8 cellular contexts compared by ENCODE assay signal in genomic region chr1:91501527-91501859, GRCh38. TPM values are rescaled to one million over a fixed set of nuclear protein-coding genes. Genes with fewer than 3 reads are reported as not detected.
DNase-seq lines count a peak whose midpoint lies in the region; ATAC-seq and TF ChIP-seq lines count a peak whose summit lies in the region.

No MANE protein-coding gene starts in this region.

- ATAC-seq in GM18870 (IDR thresholded peaks at IDR 0.05; ENCODE audit: unreplicated experiment): peak; percentile 2
- peak; percentile 7 for ATAC-seq in HG03108 (IDR thresholded peaks at IDR 0.05; ENCODE audit: unreplicated experiment)

- no peaks in the 10 kb centered on the region for H3K27me3 ChIP-seq in BLaER1 treated with 17β-estradiol and CSF1 and Interleukin-3, amounts not matched to agents 10 nM and 100 nM
- H3K27me3 ChIP-seq in mucosa of rectum (ENCODE audit: control insufficient read depth in 2 of 2, insufficient read depth in 2 of 2, low read length in 2 of 2): no peaks in the 10 kb centered on the region

- H3K9ac ChIP-seq in BLaER1 treated with 17β-estradiol and CSF1 and Interleukin-3, amounts not matched to agents 10 nM and 100 nM: peak overlapping the region; percentile 71 to 97 (median 91)
- H3K9ac ChIP-seq in mucosa of rectum (ENCODE audit: low read depth in 1 of 2, low read length in 2 of 2): peak overlapping the region; percentile 59 to 80

- no peak for TF ChIP-seq CTCF in CD14-positive monocyte (IDR thresholded peaks at IDR 0.05)

- no peaks in the 10 kb centered on the region for H3K9me3 ChIP-seq in BLaER1 treated with 17β-estradiol and CSF1 and Interleukin-3, amounts not matched to agents 10 nM and 100 nM (replicated peaks in 1 of 11)
- H3K9me3 ChIP-seq in mucosa of rectum (ENCODE audit: control insufficient read depth in 2 of 2, low read length in 2 of 2): no peaks in the 10 kb centered on the region

- no peaks in the 10 kb centered on the region for H3K9me3 Mint-ChIP-seq in CD14-positive monocyte

- peaks cover 29% of the 10 kb centered on the region for H3K4me1 Mint-ChIP-seq in CD14-positive monocyte

- H3K36me3 ChIP-seq in BLaER1 treated with 17β-estradiol and CSF1 and Interleukin-3, amounts not matched to agents 10 nM and 100 nM: peaks cover 0 to 24% (median 4%) of the 10 kb centered on the region in 11 experiments; a peak in 7 of 22 replicates
- H3K36me3 ChIP-seq in mucosa of rectum (ENCODE audit: control insufficient read depth in 2 of 2, insufficient read depth in 2 of 2, low read length in 2 of 2): no peaks in the 10 kb centered on the region

- H3K4me1 ChIP-seq in BLaER1 treated with 17β-estradiol and CSF1 and Interleukin-3, amounts not matched to agents 10 nM and 100 nM: peaks cover 37 to 56% (median 51%) of the 10 kb centered on the region in 10 experiments
- H3K4me1 ChIP-seq in mucosa of rectum (ENCODE audit: control insufficient read depth in 2 of 2, insufficient read depth in 2 of 2, low read length in 2 of 2): peaks cover 0 to 3% of the 10 kb centered on the region in 2 donors

- intact Hi-C loops in CD14-positive monocyte (cut with micrococcal nuclease): no loop called here

- H3K27ac Mint-ChIP-seq in CD14-positive monocyte: peak overlapping the region in 1 of 7 donors; percentile 68

- H3K27ac ChIP-seq in BLaER1 treated with 17β-estradiol and CSF1 and Interleukin-3, amounts not matched to agents 10 nM and 100 nM: peak overlapping the region in 10 of 11 experiments; percentile 65 to 97 (median 92); a peak in 20 of 22 replicates
- peak overlapping the region in 1 of 2 donors; percentile 74 for H3K27ac ChIP-seq in mucosa of rectum (ENCODE audit: low read depth in 2 of 2, low read length in 2 of 2)

- DNase-seq in NCI-H510A (lab: John Stamatoyannopoulos, UW) (peak; percentile 69), cerebellum (ENCODE audit: low spot score) (peak; percentile 60), CD14-positive monocyte (ENCODE audit: low spot score) (no peak)
- DNase-seq in stimulated activated CD4-positive, alpha-beta T cell treated with anti-CD3 and anti-CD28 coated beads, Interleukin-4, amount 100 ng/mL, for 24 hours: no peak

- no peak overlapping the region for H3K4me3 Mint-ChIP-seq in CD14-positive monocyte

- no peaks in the 10 kb centered on the region for H3K27me3 Mint-ChIP-seq in CD14-positive monocyte (ENCODE audit: low read depth in 3 of 3)

- peak overlapping the region; percentile 77 to 89 (median 82) for H3K4me2 ChIP-seq in BLaER1 treated with 17β-estradiol and CSF1 and Interleukin-3, amounts not matched to agents 10 nM and 100 nM

- H3K36me3 Mint-ChIP-seq in CD14-positive monocyte: peaks cover 1% of the 10 kb centered on the region in 2 donors

- H3K4me3 ChIP-seq in BLaER1 treated with 17β-estradiol and CSF1 and Interleukin-3, amounts not matched to agents 10 nM and 100 nM: peak overlapping the region; percentile 67 to 86 (median 76)
- H3K4me3 ChIP-seq in mucosa of rectum (ENCODE audit: low read length in 2 of 2): peak overlapping the region; percentile 85 to 94

- peaks cover 0 to 11% (median 0%) of the 10 kb centered on the region in 11 experiments; a peak in 2 of 22 replicates for H4K20me1 ChIP-seq in BLaER1 treated with 17β-estradiol and CSF1 and Interleukin-3, amounts not matched to agents 10 nM and 100 nM

RNA-seq across cellular contexts. Expression of gene CDC7, which starts 0.8 kb away (rescaled TPM):
- total RNA-seq in cerebellum: 23.2 TPM
- polyA plus RNA-seq in CD14-positive monocyte: 1 to 10 TPM; 1.5 TPM

Comparison
In these comparisons a context has a peak if more than half of its experiments do, and no peak if none do; other contexts are left out.
1. DNase-seq: peak in NCI-H510A (single experiment) and cerebellum (single experiment); none in CD14-positive monocyte (single experiment) and stimulated activated CD4-positive, alpha-beta T cell treated with anti-CD3 and anti-CD28 coated beads, Interleukin-4, amount 100 ng/mL, for 24 hours (single experiment).